In genomic region chr16:88618956-88619667, GRCh38 we compare ENCODE assay signal across 20 cellular contexts. TPM values are rescaled to one million over a fixed set of nuclear protein-coding genes. Genes with fewer than 3 reads are reported as not detected.
DNase-seq lines count a peak whose midpoint lies in the region; ATAC-seq and TF ChIP-seq lines count a peak whose summit lies in the region.
"Had no signal": no experiment of that assay in that cellular context is flagged by ENCODE, and none has a peak within 500 bp of the region (broad histone marks: within the 10 kb centered on the region; RNA-seq: fewer than 3 reads in every experiment).

No MANE protein-coding gene starts in this region.

- H3K4ac ChIP-seq in IMR-90 (ENCODE audit: low read depth, low read length), result peak overlapping the region; percentile 68

- H3K27me3 ChIP-seq in IMR-90 (ENCODE audit: control insufficient read depth, insufficient read depth, low read length) (no peaks in the 10 kb centered on the region), neural progenitor cell (no peaks in the 10 kb centered on the region)
- H3K27me3 ChIP-seq: suprapubic skin had no signal

- H3K18ac ChIP-seq in IMR-90 (ENCODE audit: low read depth, low read length), result peak overlapping the region; percentile 35; the same call in 1 of the 2 replicates

- H2AFZ ChIP-seq in IMR-90 (replicated peaks; ENCODE audit: low read length, poor library complexity) (no peak overlapping the region), neural progenitor cell (replicated peaks) (no peak overlapping the region)

- H3F3A ChIP-seq in neural progenitor cell (ENCODE audit: low read depth), result no peaks in the 10 kb centered on the region

- H3K4me1 Mint-ChIP-seq in activated CD4-positive, alpha-beta T cell treated with anti-CD3 and anti-CD28 coated beads, Interleukin-2, amount 10 ng/mL, durations not matched to agents 7 days and 5 days, result peaks cover 30% of the 10 kb centered on the region
- peaks cover 38 to 40% of the 10 kb centered on the region in 2 donors for H3K4me1 Mint-ChIP-seq in effector memory CD8-positive, alpha-beta T cell (ENCODE audit: low read depth in 2 of 2)
- H3K4me1 Mint-ChIP-seq in neural progenitor cell, result peaks cover 11% of the 10 kb centered on the region

- H3K27ac Mint-ChIP-seq in activated CD4-positive, alpha-beta T cell treated with anti-CD3 and anti-CD28 coated beads, Interleukin-2, amount 10 ng/mL, durations not matched to agents 7 days and 5 days, result peak overlapping the region; percentile 88
- H3K27ac Mint-ChIP-seq in effector memory CD8-positive, alpha-beta T cell, result peak overlapping the region; percentile 97 to 98
- H3K27ac Mint-ChIP-seq in neural progenitor cell, result peak overlapping the region; percentile 25
- H3K27ac Mint-ChIP-seq: HFFc6 had no signal

- H2AK5ac ChIP-seq in IMR-90 (ENCODE audit: low read depth, low read length), result peak overlapping the region; percentile 88

- H3K4me2 ChIP-seq in IMR-90 (ENCODE audit: low read depth, low read length) (no peak overlapping the region), neural progenitor cell (no peak overlapping the region)

- H3K4me3 ChIP-seq in IMR-90 (ENCODE audit: insufficient read depth, low read depth, low read length) (no peak overlapping the region), neural progenitor cell (no peak overlapping the region)
- H3K4me3 ChIP-seq: mucosa of descending colon, suprapubic skin had no signal

- no peak overlapping the region for H3K14ac ChIP-seq in IMR-90 (replicated peaks; ENCODE audit: low read depth, low read length)

- H4K8ac ChIP-seq in IMR-90 (ENCODE audit: low read depth in 2 of 2, low read length in 2 of 2), result peak overlapping the region; percentile 23 to 51; a peak in 3 of 4 replicates

- intact Hi-C loops in IMR-90 (cut with micrococcal nuclease), result no loop called here

- in situ Hi-C loops in IMR-90 (cut with MboI; ENCODE audit: low sequenced_read_pairs), result no loop called here

- no peak for ATAC-seq in IMR-90 (ENCODE audit: low read depth)
- ATAC-seq in effector memory CD8-positive, alpha-beta T cell (replicated peaks), result no peak
- no peak for ATAC-seq in GM19324 (IDR thresholded peaks at IDR 0.05; ENCODE audit: low FRiP score, unreplicated experiment)
- no peak for ATAC-seq in HG02588 (IDR thresholded peaks at IDR 0.05; ENCODE audit: unreplicated experiment)

- no peak for TF ChIP-seq RAD21 in IMR-90 (IDR thresholded peaks at IDR 0.05; ENCODE audit: low read length)

- BruUV-seq in IMR-90 (replicated peaks; lab: Mats Ljungman, UMichigan), result no TSS peak

- peaks cover 29% of the 10 kb centered on the region for H3K9me1 ChIP-seq in IMR-90 (ENCODE audit: insufficient read depth, low read length)

- no peak for TF ChIP-seq POLR2A in IMR-90 (IDR thresholded peaks at IDR 0.05; ENCODE audit: low read depth, low read length)

- H3K56ac ChIP-seq in IMR-90 (ENCODE audit: extremely low read depth, insufficient read depth, low read length), result no peak overlapping the region

- H2BK15ac ChIP-seq in IMR-90 (ENCODE audit: low read depth, low read length), result peak overlapping the region; percentile 29; the same call in 2 of the 3 replicates

- peak overlapping the region; percentile 55; the same call in 1 of the 2 replicates for H2BK120ac ChIP-seq in IMR-90 (ENCODE audit: low read depth, low read length)

- H3K36me3 Mint-ChIP-seq in activated CD4-positive, alpha-beta T cell treated with anti-CD3 and anti-CD28 coated beads, Interleukin-2, amount 10 ng/mL, durations not matched to agents 7 days and 5 days (ENCODE audit: low read depth), result peaks cover 19% of the 10 kb centered on the region
- H3K36me3 Mint-ChIP-seq in effector memory CD8-positive, alpha-beta T cell (ENCODE audit: insufficient read depth), result peaks cover 69% of the 10 kb centered on the region
- H3K36me3 Mint-ChIP-seq in neural progenitor cell, result peaks cover 12% of the 10 kb centered on the region

- CTCF ChIA-PET in activated CD4-positive, alpha-beta T cell treated with anti-CD3 and anti-CD28 coated beads, Interleukin-2, amount 10 ng/mL, durations not matched to agents 7 days and 5 days (lab: Charles Lee), result interaction anchor here (1.1 to 1.9 kb wide), 3 partner anchors 10 to 16 kb away, joined by 5 read pairs; no protein-coding TSS in a partner anchor
- CTCF ChIA-PET in IMR-90 (lab: Yijun Ruan, JAX), result no interaction called here

- H3K4me3 Mint-ChIP-seq in activated CD4-positive, alpha-beta T cell treated with anti-CD3 and anti-CD28 coated beads, Interleukin-2, amount 10 ng/mL, durations not matched to agents 7 days and 5 days, result no peak overlapping the region
- peak overlapping the region; percentile 54 to 73 for H3K4me3 Mint-ChIP-seq in effector memory CD8-positive, alpha-beta T cell
- no peak overlapping the region for H3K4me3 Mint-ChIP-seq in neural progenitor cell
- H3K4me3 Mint-ChIP-seq: HFFc6 had no signal

- TF ChIP-seq CTCF in IMR-90 (conservative IDR thresholded peaks at IDR 0.05; ENCODE audit: low read depth, low read length), result no peak
- no peak for TF ChIP-seq CTCF in neural progenitor cell (IDR thresholded peaks at IDR 0.05)

- peaks cover 82% of the 10 kb centered on the region for H4K20me1 ChIP-seq in IMR-90 (ENCODE audit: insufficient read depth, low read length)
- H4K20me1 ChIP-seq in neural progenitor cell (ENCODE audit: low read depth), result peaks cover 53% of the 10 kb centered on the region

- H3K9ac ChIP-seq in IMR-90 (ENCODE audit: low read depth, low read length) (no peak overlapping the region), neural progenitor cell (no peak overlapping the region)

- 91% methylated on average over 11 of the region's 19 CpGs; no CpG with 5 or more reads in 1 of the 2 experiments for WGBS in IMR-90 (ENCODE audit: extremely low coverage in 2 of 2, insufficient read length in 1 of 2), 2 experiments

- peak overlapping the region; percentile 10 for H2AK9ac ChIP-seq in IMR-90 (replicated peaks; ENCODE audit: low read depth, low read length, poor library complexity)

- peaks cover 29% of the 10 kb centered on the region for H3K4me1 ChIP-seq in IMR-90 (ENCODE audit: control insufficient read depth, insufficient read depth, low read length)
- H3K4me1 ChIP-seq in neural progenitor cell, result no peaks in the 10 kb centered on the region

- H2BK5ac ChIP-seq in IMR-90 (ENCODE audit: low read depth, low read length, poor library complexity, severe bottlenecking), result peak overlapping the region; percentile 84

- H3K9me3 ChIP-seq in IMR-90 (ENCODE audit: control insufficient read depth, insufficient read depth, low read length), result no peaks in the 10 kb centered on the region
- H3K9me3 ChIP-seq in neural progenitor cell (ENCODE audit: low read depth), result no peaks in the 10 kb centered on the region
- H3K9me3 ChIP-seq: mucosa of descending colon, suprapubic skin had no signal

- no peaks in the 10 kb centered on the region for H3K27me3 Mint-ChIP-seq in activated CD4-positive, alpha-beta T cell treated with anti-CD3 and anti-CD28 coated beads, Interleukin-2, amount 10 ng/mL, durations not matched to agents 7 days and 5 days
- H3K27me3 Mint-ChIP-seq in effector memory CD8-positive, alpha-beta T cell, result no peaks in the 10 kb centered on the region
- H3K27me3 Mint-ChIP-seq in neural progenitor cell (ENCODE audit: insufficient read depth, low read depth), result peaks cover 2% of the 10 kb centered on the region

- H4K91ac ChIP-seq in IMR-90 (ENCODE audit: insufficient read depth, low read depth, low read length), result peak overlapping the region; percentile 82

- H3K23ac ChIP-seq in IMR-90 (ENCODE audit: low read depth, low read length), result no peak overlapping the region

- POLR2A ChIA-PET in activated CD4-positive, alpha-beta T cell treated with anti-CD3 and anti-CD28 coated beads, Interleukin-2, amount 10 ng/mL, durations not matched to agents 7 days and 5 days (lab: Charles Lee), result no interaction called here
- POLR2A ChIA-PET in IMR-90 (lab: Charles Lee; ENCODE audit: unreplicated experiment), result no interaction called here

- H3K36me3 ChIP-seq in IMR-90 (ENCODE audit: control insufficient read depth, insufficient read depth, low read length) (peaks cover 29% of the 10 kb centered on the region), neural progenitor cell (no peaks in the 10 kb centered on the region)

- no peak overlapping the region; the same call in 1 of the 2 replicates for H3K27ac ChIP-seq in IMR-90 (ENCODE audit: insufficient read depth, low read length)
- H3K27ac ChIP-seq in neural progenitor cell, result peak overlapping the region; percentile 46
- H3K27ac ChIP-seq: suprapubic skin had no signal

- DNase-seq in activated CD4-positive, alpha-beta T cell treated with anti-CD3 and anti-CD28 coated beads, Interleukin-2, amount 10 ng/mL, durations not matched to agents 7 days and 5 days, result no peak
- DNase-seq in activated CD4-positive, alpha-beta T cell treated with anti-CD3 and anti-CD28 coated beads for 4 hours, result no peak
- DNase-seq in IMR-90, result no peak
- DNase-seq in effector memory CD8-positive, alpha-beta T cell, result no peak
- DNase-seq in neural progenitor cell (ENCODE audit: low spot score), result no peak
- DNase-seq in NCI-H774 (lab: John Stamatoyannopoulos, UW), result no peak
- DNase-seq: amniotic stem cell, cortex of kidney, GF-D8, HFFc6, kidney, NCI-H1436 treated with DMSO at 0.1 percent for 48 hours, NCI-H345 had no signal

- peak overlapping the region; percentile 62; the same call in 1 of the 2 replicates for H2BK20ac ChIP-seq in IMR-90 (ENCODE audit: low read depth, low read length)

- peaks cover 8 to 81% of the 10 kb centered on the region in 2 experiments for H3K79me1 ChIP-seq in IMR-90 (ENCODE audit: low read depth in 1 of 2, low read length in 2 of 2)

- peak overlapping the region; percentile 51 for H4K5ac ChIP-seq in IMR-90 (ENCODE audit: low read depth, low read length)

- no peaks in the 10 kb centered on the region for H3K9me3 Mint-ChIP-seq in activated CD4-positive, alpha-beta T cell treated with anti-CD3 and anti-CD28 coated beads, Interleukin-2, amount 10 ng/mL, durations not matched to agents 7 days and 5 days
- H3K9me3 Mint-ChIP-seq in effector memory CD8-positive, alpha-beta T cell, result no peaks in the 10 kb centered on the region
- no peaks in the 10 kb centered on the region for H3K9me3 Mint-ChIP-seq in neural progenitor cell
- H3K9me3 Mint-ChIP-seq: HFFc6 had no signal

- dilution Hi-C loops in IMR-90 (cut with HindIII; ENCODE audit: low sequenced_read_pairs, unreplicated experiment), result no loop called here

- peaks cover 25% of the 10 kb centered on the region for H3K79me2 ChIP-seq in neural progenitor cell (ENCODE audit: low read depth)

RNA-seq across cellular contexts. Expression of gene IL17C, which starts 19.3 kb away (rescaled TPM):
- under 1 TPM in 1 of 2 experiments, not detected in 1; 0.20 TPM for total RNA-seq in activated CD4-positive, alpha-beta T cell treated with anti-CD3 and anti-CD28 coated beads, Interleukin-2, amount 10 ng/mL, durations not matched to agents 7 days and 5 days
- total RNA-seq in IMR-90 (2012; rRNA removed), result not detected in 2 replicates
- polyA plus RNA-seq in IMR-90 (2012; rRNA removed), result 0.09 TPM in 1 of 2 replicates, not detected in the other
- polyA plus RNA-seq in IMR-90 (2012; cell fraction: cytosol; rRNA removed), result 0.12 TPM in 1 of 2 replicates, not detected in the other
- polyA plus RNA-seq in IMR-90 (2012; cell fraction: nucleus; rRNA removed; ENCODE audit: low replicate concordance), result 0.71 and 1.6 TPM in 2 replicates
- total RNA-seq in neural progenitor cell (ENCODE audit: low replicate concordance), result not detected in 2 replicates
- total RNA-seq: esophagus mucosa, HFFc6, kidney, LHCN-M2, mucosa of descending colon, SK-MEL-5, suprapubic skin had no signal

RNA-seq across cellular contexts. Expression of gene CYBA, which starts 31.7 kb away (rescaled TPM):
- total RNA-seq in activated CD4-positive, alpha-beta T cell treated with anti-CD3 and anti-CD28 coated beads, Interleukin-2, amount 10 ng/mL, durations not matched to agents 7 days and 5 days, result 100 to 1,000 TPM; 486 to 586 TPM
- 65.6 and 90.5 TPM in 2 replicates for total RNA-seq in IMR-90 (2012; rRNA removed)
- 169 and 228 TPM in 2 replicates for polyA plus RNA-seq in IMR-90 (2012; rRNA removed)
- polyA plus RNA-seq in IMR-90 (2012; cell fraction: cytosol; rRNA removed), result 205 and 351 TPM in 2 replicates
- polyA plus RNA-seq in IMR-90 (2012; cell fraction: nucleus; rRNA removed; ENCODE audit: low replicate concordance), result 119 and 281 TPM in 2 replicates
- 29.9 and 101 TPM in 2 replicates for total RNA-seq in neural progenitor cell (ENCODE audit: low replicate concordance)

RNA-seq across cellular contexts. Expression of gene MVD, which starts 43.8 kb away (rescaled TPM):
- total RNA-seq in activated CD4-positive, alpha-beta T cell treated with anti-CD3 and anti-CD28 coated beads, Interleukin-2, amount 10 ng/mL, durations not matched to agents 7 days and 5 days, result 10 to 100 TPM; 65.3 to 72.3 TPM
- total RNA-seq in IMR-90 (2012; rRNA removed) (17.2 and 18.3 TPM in 2 replicates), neural progenitor cell (ENCODE audit: low replicate concordance) (12.7 and 53.7 TPM in 2 replicates)
- 28.4 and 33.1 TPM in 2 replicates for polyA plus RNA-seq in IMR-90 (2012; rRNA removed)
- polyA plus RNA-seq in IMR-90 (2012; cell fraction: cytosol; rRNA removed), result 28.1 and 45.4 TPM in 2 replicates
- 63.8 and 197 TPM in 2 replicates for polyA plus RNA-seq in IMR-90 (2012; cell fraction: nucleus; rRNA removed; ENCODE audit: low replicate concordance)

RNA-seq across cellular contexts. Expression of gene ZC3H18, which starts 48.9 kb away (rescaled TPM):
- 10 to 100 TPM; 77.1 to 87.0 TPM for total RNA-seq in activated CD4-positive, alpha-beta T cell treated with anti-CD3 and anti-CD28 coated beads, Interleukin-2, amount 10 ng/mL, durations not matched to agents 7 days and 5 days
- total RNA-seq in IMR-90 (2012; rRNA removed) (3.4 and 4.2 TPM in 2 replicates), neural progenitor cell (ENCODE audit: low replicate concordance) (24.2 and 38.6 TPM in 2 replicates)
- polyA plus RNA-seq in IMR-90 (2012; rRNA removed), result 21.3 and 22.7 TPM in 2 replicates
- 15.4 and 23.2 TPM in 2 replicates for polyA plus RNA-seq in IMR-90 (2012; cell fraction: cytosol; rRNA removed)
- 64.2 and 65.2 TPM in 2 replicates for polyA plus RNA-seq in IMR-90 (2012; cell fraction: nucleus; rRNA removed; ENCODE audit: low replicate concordance)

Comparison
In these comparisons a context has a peak if more than half of its experiments do, and no peak if none do; other contexts are left out.
1. H3K27ac Mint-ChIP-seq: peak in every context shown above with its lines; median percentile 98 in effector memory CD8-positive, alpha-beta T cell; 88 in activated CD4-positive, alpha-beta T cell treated with anti-CD3 and anti-CD28 coated beads, Interleukin-2, amount 10 ng/mL, durations not matched to agents 7 days and 5 days; 25 in neural progenitor cell.
2. H3K4me3 Mint-ChIP-seq: peak in effector memory CD8-positive, alpha-beta T cell (2 of 2); none in activated CD4-positive, alpha-beta T cell treated with anti-CD3 and anti-CD28 coated beads, Interleukin-2, amount 10 ng/mL, durations not matched to agents 7 days and 5 days (single experiment) and neural progenitor cell (single experiment).